In genomic region chr10:45515630-45516029, GRCh38 we compare ENCODE assay signal across 15 cellular contexts.
DNase-seq lines count a peak whose midpoint lies in the region; ATAC-seq, FAIRE-seq and TF ChIP-seq lines count a peak whose summit lies in the region.
"Had no signal": no experiment of that assay in that cellular context is flagged by ENCODE, and none has a peak within 500 bp of the region (broad histone marks: within the 10 kb centered on the region; RNA-seq: fewer than 3 reads in every experiment).

No MANE protein-coding gene starts in this region.

- H3K27me3 Mint-ChIP-seq in neural crest cell (ENCODE audit: low read depth): no peaks in the 10 kb centered on the region

- no peaks in the 10 kb centered on the region for H3K9me3 Mint-ChIP-seq in neural crest cell

- no peak for ATAC-seq in GM12878
- ATAC-seq: HCT116 had no signal

- peaks cover 31% of the 10 kb centered on the region for H3K4me1 Mint-ChIP-seq in neural crest cell

- H3K36me3 Mint-ChIP-seq in neural crest cell (ENCODE audit: low read depth): peaks cover 3% of the 10 kb centered on the region

- H2AFZ ChIP-seq in GM12878 (ENCODE audit: control insufficient read depth, low read depth, low read length): no peak overlapping the region

- no peaks in the 10 kb centered on the region for H3K4me1 ChIP-seq in GM12878 (ENCODE audit: control insufficient read depth, insufficient read depth, low read length)

- no peak for TF ChIP-seq CTCF in GM12878 (IDR thresholded peaks at IDR 0.05 in 2 of 3, conservative IDR thresholded peaks at IDR 0.05 in 1 of 3; ENCODE audit: control insufficient read depth in 2 of 3, extremely low read depth in 1 of 3, insufficient read depth in 1 of 3, low read depth in 3 of 3, low read length in 3 of 3)
- no peak for TF ChIP-seq CTCF in neural crest cell (conservative IDR thresholded peaks at IDR 0.05)

- WGBS in GM12878 (ENCODE audit: insufficient coverage, insufficient replicate concordance, low lambda C conversion rate, missing lambda C conversion rate): 98% methylated on average over 6 of the region's 6 CpGs

- no peaks in the 10 kb centered on the region for H3K36me3 ChIP-seq in H7 (replicated peaks; ENCODE audit: control insufficient read depth, insufficient read depth, low read length)
- H3K36me3 ChIP-seq in GM12878 (ENCODE audit: control insufficient read depth in 2 of 2, insufficient read depth in 2 of 2, low read length in 1 of 2): no peaks in the 10 kb centered on the region

- SMC1A ChIA-PET in GM12878 (lab: Charles Lee; ENCODE audit: uncharacterized antibody, unreplicated experiment): interaction anchor here (1.2 kb wide), 1 partner anchor 43 kb away, joined by 3 read pairs; no protein-coding TSS in a partner anchor

- DNase-seq in COLO668 (lab: John Stamatoyannopoulos, UW; ENCODE audit: unreplicated experiment): peak; percentile 15
- peak; percentile 18 for DNase-seq in H7
- no peak for DNase-seq in GM12878 (ENCODE audit: low read depth, low spot score)
- no peak for DNase-seq in neural crest cell (ENCODE audit: low read depth, low spot score)
- DNase-seq in ACHN: no peak
- no peak for DNase-seq in cerebellar cortex (ENCODE audit: low spot score)
- no peak for DNase-seq in T1000 (lab: John Stamatoyannopoulos, UW)
- DNase-seq: KG1, NCI-H1048, NCI-H1436 treated with DMSO at 0.1 percent for 48 hours, NCI-H2081, NCI-H2227 treated with DMSO at 0.1 percent for 48 hours, NCI-H526, SHP77 treated with DMSO at 0.1 percent for 48 hours had no signal

- H3K27ac Mint-ChIP-seq in neural crest cell (ENCODE audit: unreplicated experiment): peak overlapping the region; percentile 65

- H3K4me3 ChIP-seq in H7 (ENCODE audit: insufficient read depth, low read depth, low read length): no peak overlapping the region
- no peak overlapping the region for H3K4me3 ChIP-seq in GM12878

- RAD21 ChIA-PET in GM12878 (lab: Charles Lee; ENCODE audit: unreplicated experiment): no interaction called here

- H3K79me2 ChIP-seq in GM12878 (ENCODE audit: control insufficient read depth, insufficient read depth, low read length): no peaks in the 10 kb centered on the region

- intact Hi-C loops in GM12878 (cut with micrococcal nuclease; ENCODE audit: unreplicated experiment): no loop called here

- no peaks in the 10 kb centered on the region for H3K9me3 ChIP-seq in GM12878 (replicated peaks; ENCODE audit: control insufficient read depth, insufficient read depth, low read length)

- BruUV-seq in GM12878 (replicated peaks; lab: Mats Ljungman, UMichigan): TSS peak; percentile 34

- no peak for FAIRE-seq in GM12878 (lab: Jason Lieb, UNC)

- H3K27ac ChIP-seq in GM12878 (ENCODE audit: control insufficient read depth, insufficient read depth): no peak overlapping the region

- CTCF ChIA-PET in GM12878 (lab: Yijun Ruan, JAX): no interaction called here

- POLR2A ChIA-PET in GM12878 (lab: Charles Lee): no interaction called here

- H3K9ac ChIP-seq in GM12878 (ENCODE audit: control insufficient read depth, insufficient read depth, low read length): no peak overlapping the region

- H3K27me3 ChIP-seq in H7 (ENCODE audit: control insufficient read depth, insufficient read depth, low read length): no peaks in the 10 kb centered on the region
- H3K27me3 ChIP-seq in GM12878 (replicated peaks in 1 of 2; ENCODE audit: control insufficient read depth in 2 of 2, insufficient read depth in 2 of 2, low read length in 1 of 2): no peaks in the 10 kb centered on the region

- TF ChIP-seq EP300 in GM12878 (IDR thresholded peaks at IDR 0.05; ENCODE audit: borderline replicate concordance in 1 of 2, control insufficient read depth in 1 of 2, low read depth in 2 of 2, low read length in 2 of 2): no peak

- no peak overlapping the region for H3K4me2 ChIP-seq in GM12878 (ENCODE audit: control insufficient read depth, insufficient read depth)

- H3K4me3 Mint-ChIP-seq in neural crest cell: no peak overlapping the region

- TF ChIP-seq POLR2A in GM12878 (IDR thresholded peaks at IDR 0.05; ENCODE audit: low read depth, low read length): no peak

- in situ Hi-C loops in GM12878 (cut with MboI) (no loop called here), ACHN (cut with HindIII; ENCODE audit: low pct_ligation_motif_present, low pct_unique_long_range_greater_than_20kb, low sequenced_read_pairs) (no loop called here)

- TF ChIP-seq RAD21 in GM12878 (IDR thresholded peaks at IDR 0.05; ENCODE audit: insufficient read depth, low read depth, low read length): no peak

- H4K20me1 ChIP-seq in GM12878 (ENCODE audit: control insufficient read depth, insufficient read depth): no peaks in the 10 kb centered on the region

TF ChIP-seq in GM12878, 131 proteins besides CTCF, POLR2A, EP300 and RAD21:
- TF ChIP-seq ZZZ3 (IDR thresholded peaks at IDR 0.05; ENCODE audit: control insufficient read depth, insufficient read length, low read depth) (no peak), HDGF (IDR thresholded peaks at IDR 0.05) (no peak), SUPT20H (IDR thresholded peaks at IDR 0.05; ENCODE audit: borderline replicate concordance, control insufficient read depth, low read depth, low read length) (no peak), SREBF1 (IDR thresholded peaks at IDR 0.05; ENCODE audit: low read length) (no peak), ZBTB4 (CRISPR knock-in tag; IDR thresholded peaks at IDR 0.05) (no peak), GATAD2B (conservative IDR thresholded peaks at IDR 0.05; ENCODE audit: low read depth) (no peak)

Comparison
In these comparisons a context has a peak if more than half of its experiments do, and no peak if none do; other contexts are left out.
1. DNase-seq: peak in COLO668 (single experiment) and H7 (single experiment); none in GM12878 (single experiment), neural crest cell (single experiment), ACHN (single experiment), cerebellar cortex (single experiment) and T1000 (single experiment).